ENCODE assay signal across 9 cellular contexts in the genomic region with DNA sequence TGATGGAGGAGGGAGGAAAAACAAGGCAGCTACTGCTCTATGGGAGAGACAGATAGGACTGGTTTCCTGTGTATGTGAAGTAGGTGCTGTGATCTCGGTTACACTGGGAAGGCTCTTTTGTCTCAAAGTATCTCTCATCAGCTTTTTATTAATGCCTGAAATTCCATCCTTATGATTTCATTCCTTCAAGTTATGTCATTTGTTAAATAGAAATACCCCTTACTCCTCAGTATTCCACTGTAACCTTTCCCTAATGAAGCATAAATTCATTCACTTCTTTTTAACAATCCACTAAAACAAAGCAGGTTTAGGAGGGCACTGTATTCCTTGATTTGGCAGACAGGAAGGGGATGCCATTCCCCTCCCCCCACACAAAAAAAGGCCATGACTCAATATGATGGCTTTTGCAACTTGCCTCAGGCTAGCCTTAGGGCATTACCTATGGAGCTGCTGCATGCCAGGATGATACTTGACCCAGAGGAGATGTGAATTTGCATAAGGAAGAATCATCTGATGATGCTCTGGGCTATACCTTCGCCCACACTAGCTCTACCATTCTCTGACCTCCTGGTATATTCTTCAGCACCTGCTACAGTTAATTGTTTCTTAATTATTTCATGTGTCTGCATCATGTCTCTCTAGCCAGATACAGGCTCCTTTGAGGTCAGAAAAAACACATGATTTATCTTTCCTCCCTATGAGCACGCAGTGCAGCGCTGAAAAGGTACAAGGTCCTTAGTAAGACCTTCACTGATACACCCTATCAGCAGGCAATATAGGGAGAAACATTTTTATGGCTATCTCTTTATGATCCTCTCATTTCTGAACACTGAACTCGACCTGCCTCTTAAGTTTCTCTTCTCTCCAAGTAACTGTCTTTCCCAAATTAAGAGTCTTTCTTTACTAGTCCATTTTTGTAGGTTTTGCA. TPM values are rescaled to one million over a fixed set of nuclear protein-coding genes. Genes with fewer than 3 reads are reported as not detected.
DNase-seq lines count a peak whose midpoint lies in the region; ATAC-seq and TF ChIP-seq lines count a peak whose summit lies in the region.
"Had no signal": no experiment of that assay in that cellular context is flagged by ENCODE, and none has a peak within 500 bp of the region (broad histone marks: within the 10 kb centered on the region; RNA-seq: fewer than 3 reads in every experiment).

No MANE protein-coding gene starts in this region.

- ATAC-seq in HG02798 (IDR thresholded peaks at IDR 0.05; ENCODE audit: poor library complexity, unreplicated experiment) (no peak), GM21619 (IDR thresholded peaks at IDR 0.05; ENCODE audit: unreplicated experiment) (no peak)

- peaks cover 2% of the 10 kb centered on the region for H3K9me3 Mint-ChIP-seq in endodermal cell
- H3K9me3 Mint-ChIP-seq: activated T-helper 1 cell treated with anti-CD3 and anti-CD28 coated beads, Interleukin-12 subunit alpha, Interleukin-12 subunit beta, Interleukin-2, Interleukin-4 antibody, amounts not matched to agents 30 ng/mL and 10 ng/mL and 1 ng/mL, durations not matched to agents 14 hours and 24 hours and 36 hours had no signal

- H3K4me2 ChIP-seq in osteoblast (ENCODE audit: insufficient read depth, low read length), result peak overlapping the region; percentile 13

- H3K36me3 ChIP-seq in endodermal cell (ENCODE audit: control insufficient read depth, insufficient read depth, low read length) (no peaks in the 10 kb centered on the region), osteoblast (ENCODE audit: insufficient read depth, low read length) (peaks cover 3% of the 10 kb centered on the region)

- DNase-seq in G401 (ENCODE audit: low spot score) (peak; percentile 37), NCI-H146 treated with DMSO at 0.1 percent for 48 hours (lab: John Stamatoyannopoulos, UW; ENCODE audit: unreplicated experiment) (peak; percentile 61), endodermal cell (peak; percentile 63), osteoblast (ENCODE audit: insufficient read length, low spot score, missing footprints) (peak; percentile 19), substantia nigra (lab: John Stamatoyannopoulos, UW) (no peak)
- DNase-seq: SIG-M5 had no signal

- H3K79me2 ChIP-seq in osteoblast (ENCODE audit: insufficient read depth, low read length), result peaks cover 100% of the 10 kb centered on the region

- no peak overlapping the region for H3K9ac ChIP-seq in endodermal cell (ENCODE audit: extremely low read depth, low read length, poor library complexity, severe bottlenecking)

- no peak overlapping the region for H3K4me3 Mint-ChIP-seq in endodermal cell
- H3K4me3 Mint-ChIP-seq: activated T-helper 1 cell treated with anti-CD3 and anti-CD28 coated beads, Interleukin-12 subunit alpha, Interleukin-12 subunit beta, Interleukin-2, Interleukin-4 antibody, amounts not matched to agents 30 ng/mL and 10 ng/mL and 1 ng/mL, durations not matched to agents 14 hours and 24 hours and 36 hours had no signal

- H3K27me3 Mint-ChIP-seq in endodermal cell (ENCODE audit: insufficient read depth), result no peaks in the 10 kb centered on the region

- no peak for TF ChIP-seq CTCF in endodermal cell (conservative IDR thresholded peaks at IDR 0.05)
- TF ChIP-seq CTCF in osteoblast (IDR thresholded peaks at IDR 0.05; ENCODE audit: extremely low read depth, low read depth, low read length), result no peak

- H3K27me3 ChIP-seq in endodermal cell (ENCODE audit: control insufficient read depth, insufficient read depth, low read length, poor library complexity, severe bottlenecking) (no peaks in the 10 kb centered on the region), osteoblast (ENCODE audit: insufficient read depth, low read length) (no peaks in the 10 kb centered on the region)

- 81 to 89% methylated on average over 1 to 5 of the region's 5 CpGs for WGBS in endodermal cell (ENCODE audit: insufficient coverage in 1 of 2, insufficient read length in 1 of 2), 2 experiments

- H3K9me3 ChIP-seq in endodermal cell (ENCODE audit: control insufficient read depth, low read length) (no peaks in the 10 kb centered on the region), osteoblast (ENCODE audit: low read depth, low read length) (no peaks in the 10 kb centered on the region)

- peaks cover 9% of the 10 kb centered on the region for H3K36me3 Mint-ChIP-seq in endodermal cell (ENCODE audit: low read depth)

- H3K4me3 ChIP-seq in endodermal cell (ENCODE audit: low read length) (no peak overlapping the region), osteoblast (ENCODE audit: insufficient read depth, low read length) (no peak overlapping the region)

- peaks cover 49% of the 10 kb centered on the region for H4K20me1 ChIP-seq in osteoblast (ENCODE audit: insufficient read depth, low read length)

- H2AFZ ChIP-seq in osteoblast (ENCODE audit: low read length), result no peak overlapping the region

- peak overlapping the region; percentile 75 for H3K27ac Mint-ChIP-seq in endodermal cell
- H3K27ac Mint-ChIP-seq: activated T-helper 1 cell treated with anti-CD3 and anti-CD28 coated beads, Interleukin-12 subunit alpha, Interleukin-12 subunit beta, Interleukin-2, Interleukin-4 antibody, amounts not matched to agents 30 ng/mL and 10 ng/mL and 1 ng/mL, durations not matched to agents 14 hours and 24 hours and 36 hours had no signal

- peaks cover 8% of the 10 kb centered on the region for H3K4me1 Mint-ChIP-seq in endodermal cell

- no peaks in the 10 kb centered on the region for H3K4me1 ChIP-seq in endodermal cell (ENCODE audit: control insufficient read depth, insufficient read depth, low read length)
- peaks cover 18% of the 10 kb centered on the region for H3K4me1 ChIP-seq in osteoblast (ENCODE audit: insufficient read depth, low read length)

- H3K27ac ChIP-seq in endodermal cell (ENCODE audit: low read depth, low read length), result no peak overlapping the region
- peak overlapping the region; percentile 26 for H3K27ac ChIP-seq in osteoblast (ENCODE audit: low read depth, low read length)
- H3K27ac ChIP-seq in substantia nigra (ENCODE audit: low read depth, low read length, poor library complexity, severe bottlenecking), result no peak overlapping the region

- in situ Hi-C loops in G401 (cut with HindIII; ENCODE audit: low sequenced_read_pairs), result no loop called here

RNA-seq across cellular contexts. Expression of a gene that starts 26.3 kb away (rescaled TPM):
- not detected in 2 replicates for total RNA-seq in G401 (2014; rRNA removed; shearing (Covaris generic))
- 10 to 100 TPM in 1 of 2 donors, 1 to 10 TPM in 1; 9.5 to 20.5 TPM for total RNA-seq in endodermal cell
- polyA plus RNA-seq in endodermal cell (2013, experiment 1 of 2), result 5.1 TPM
- polyA plus RNA-seq in endodermal cell (2013, experiment 2 of 2), result 4.6 TPM
- 113 and 119 TPM in 2 replicates for total RNA-seq in osteoblast

Comparison
In these comparisons a context has a peak if more than half of its experiments do, and no peak if none do; other contexts are left out.
1. DNase-seq: peak in G401 (single experiment), NCI-H146 treated with DMSO at 0.1 percent for 48 hours (single experiment), endodermal cell (single experiment) and osteoblast (single experiment); none in substantia nigra (0 of 49).
2. RNA of a gene that starts 26.3 kb away (total RNA-seq): 113 to 119 TPM in osteoblast and 9.5 to 20.5 TPM in endodermal cell; not detected in G401; every median in the first group is over 10 times any median in the second.